ENCODE assay signal across 11 cellular contexts in the genomic region with DNA sequence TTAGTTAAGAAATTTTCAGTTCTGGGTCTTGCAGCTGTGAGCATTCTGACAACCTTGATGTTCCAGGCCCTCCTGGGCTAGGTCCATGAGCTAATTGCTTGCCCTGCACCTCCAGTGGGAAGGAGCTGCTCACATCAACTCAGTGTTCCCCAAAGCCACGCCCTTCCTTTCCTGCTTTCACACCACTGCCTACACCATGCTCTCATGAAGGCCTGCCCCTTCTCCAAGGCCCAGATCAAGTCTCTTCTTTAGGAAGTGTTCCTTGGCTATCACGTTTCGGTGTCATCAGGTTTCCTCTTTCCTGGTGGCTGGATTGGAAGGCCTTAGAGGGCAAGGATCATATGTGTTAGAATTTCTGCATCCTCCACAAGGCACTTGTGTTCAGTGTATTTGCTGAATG. TPM values are rescaled to one million over a fixed set of nuclear protein-coding genes. Genes with fewer than 3 reads are reported as not detected.
DNase-seq lines count a peak whose midpoint lies in the region; ATAC-seq and TF ChIP-seq lines count a peak whose summit lies in the region.
"Had no signal": no experiment of that assay in that cellular context is flagged by ENCODE, and none has a peak within 500 bp of the region (broad histone marks: within the 10 kb centered on the region; RNA-seq: fewer than 3 reads in every experiment).

No MANE protein-coding gene starts in this region.

- H3K4me1 ChIP-seq in mucosa of descending colon (ENCODE audit: low read depth) = no peaks in the 10 kb centered on the region

- intact Hi-C loops in mucosa of descending colon (cut with DNase I, micrococcal nuclease) = no loop called here

- H3K4me3 Mint-ChIP-seq in HFFc6 = no peak overlapping the region
- H3K4me3 Mint-ChIP-seq in activated T-helper 17 cell treated with anti-CD3 and anti-CD28 coated beads, Interleukin-2, amount 50 U/mL, for 72 hours = no peak overlapping the region

- H3K36me3 ChIP-seq in mucosa of descending colon (ENCODE audit: low read depth) = no peaks in the 10 kb centered on the region

- peaks cover 1% of the 10 kb centered on the region for H3K27me3 Mint-ChIP-seq in HFFc6 (ENCODE audit: insufficient read depth)
- H3K27me3 Mint-ChIP-seq in activated T-helper 17 cell treated with anti-CD3 and anti-CD28 coated beads, Interleukin-2, amount 50 U/mL, for 72 hours = no peaks in the 10 kb centered on the region

- H3K9me3 Mint-ChIP-seq in HFFc6 = peaks cover 7% of the 10 kb centered on the region
- no peaks in the 10 kb centered on the region for H3K9me3 Mint-ChIP-seq in activated T-helper 17 cell treated with anti-CD3 and anti-CD28 coated beads, Interleukin-2, amount 50 U/mL, for 72 hours

- H3K27ac Mint-ChIP-seq in HFFc6 = peak overlapping the region; percentile 12; the same call in 1 of the 2 replicates
- peak overlapping the region; percentile 88 for H3K27ac Mint-ChIP-seq in activated T-helper 17 cell treated with anti-CD3 and anti-CD28 coated beads, Interleukin-2, amount 50 U/mL, for 72 hours

- TF ChIP-seq CTCF in HFFc6 (IDR thresholded peaks at IDR 0.05) (no peak), mucosa of descending colon (IDR thresholded peaks at IDR 0.05) (no peak)

- H3K4me3 ChIP-seq in mucosa of descending colon = no peak overlapping the region
- H3K4me3 ChIP-seq: coronary artery had no signal

- no peaks in the 10 kb centered on the region for H3K9me3 ChIP-seq in mucosa of descending colon

- no peak for ATAC-seq in activated T-helper 17 cell treated with anti-CD3 and anti-CD28 coated beads, Interleukin-2, amount 50 U/mL, for 72 hours (replicated peaks)
- peak; percentile 37 for ATAC-seq in mucosa of descending colon
- no peak for ATAC-seq in GM19452 (IDR thresholded peaks at IDR 0.05; ENCODE audit: unreplicated experiment)
- ATAC-seq in HG02840 (IDR thresholded peaks at IDR 0.05; ENCODE audit: low FRiP score, unreplicated experiment) = no peak

- DNase-seq in CD1c-positive myeloid dendritic cell (ENCODE audit: extremely low spot score) (peak; percentile 88), HFFc6 (no peak), mucosa of descending colon (no peak), GM19240 (ENCODE audit: insufficient read length, low spot score) (no peak)
- DNase-seq: amniotic stem cell, NCI-H2081 treated with DMSO at 0.1 percent for 48 hours, retina had no signal

- peaks cover 75% of the 10 kb centered on the region for H3K4me1 Mint-ChIP-seq in HFFc6 (ENCODE audit: low read depth)
- peaks cover 48% of the 10 kb centered on the region for H3K4me1 Mint-ChIP-seq in activated T-helper 17 cell treated with anti-CD3 and anti-CD28 coated beads, Interleukin-2, amount 50 U/mL, for 72 hours

- H3K36me3 Mint-ChIP-seq in HFFc6 (ENCODE audit: low read depth) = peaks cover 26% of the 10 kb centered on the region
- peaks cover 18% of the 10 kb centered on the region for H3K36me3 Mint-ChIP-seq in activated T-helper 17 cell treated with anti-CD3 and anti-CD28 coated beads, Interleukin-2, amount 50 U/mL, for 72 hours (ENCODE audit: low read depth)

RNA-seq across cellular contexts. Expression of gene TMEM127, which starts 18.8 kb away (rescaled TPM):
- total RNA-seq in HFFc6 (2021; fragmentation: NEBNext Ultra II Directional; extraction: Animal tissue kit (Norgen Biotek cat#: 25700)) = 10 to 100 TPM; 57.6 to 84.6 (median 71.1) TPM
- 10 to 100 TPM; 23.8 to 25.4 TPM for total RNA-seq in activated T-helper 17 cell treated with anti-CD3 and anti-CD28 coated beads, Interleukin-2, amount 50 U/mL, for 72 hours
- 100 to 1,000 TPM in 1 of 3 donors, 10 to 100 TPM in 2; 82.3 to 136 (median 87.9) TPM for total RNA-seq in mucosa of descending colon

RNA-seq across cellular contexts. Expression of gene CIAO1, which starts 19.0 kb away (rescaled TPM):
- total RNA-seq in HFFc6 (2021; fragmentation: NEBNext Ultra II Directional; extraction: Animal tissue kit (Norgen Biotek cat#: 25700)) = 10 to 100 TPM; 54.9 to 71.4 (median 60.4) TPM
- total RNA-seq in activated T-helper 17 cell treated with anti-CD3 and anti-CD28 coated beads, Interleukin-2, amount 50 U/mL, for 72 hours = 10 to 100 TPM; 71.4 to 81.3 TPM
- 10 to 100 TPM; 57.5 to 67.1 (median 60.6) TPM for total RNA-seq in mucosa of descending colon

RNA-seq across cellular contexts. Expression of gene STARD7, which starts 38.4 kb away (rescaled TPM):
- 100 to 1,000 TPM; 167 to 195 (median 180) TPM for total RNA-seq in HFFc6 (2021; fragmentation: NEBNext Ultra II Directional; extraction: Animal tissue kit (Norgen Biotek cat#: 25700))
- 100 to 1,000 TPM; 140 to 190 TPM for total RNA-seq in activated T-helper 17 cell treated with anti-CD3 and anti-CD28 coated beads, Interleukin-2, amount 50 U/mL, for 72 hours
- total RNA-seq in mucosa of descending colon = 100 to 1,000 TPM; 118 to 123 (median 122) TPM

RNA-seq across cellular contexts. Expression of gene SNRNP200, which starts 58.3 kb away (rescaled TPM):
- total RNA-seq in HFFc6 (2021; fragmentation: NEBNext Ultra II Directional; extraction: Animal tissue kit (Norgen Biotek cat#: 25700)) = 100 to 1,000 TPM in 2 of 6 experiments, 10 to 100 TPM in 4; 88.0 to 106 (median 93.3) TPM
- total RNA-seq in activated T-helper 17 cell treated with anti-CD3 and anti-CD28 coated beads, Interleukin-2, amount 50 U/mL, for 72 hours = 100 to 1,000 TPM; 155 to 198 TPM
- total RNA-seq in mucosa of descending colon = 100 to 1,000 TPM in 2 of 3 donors, 10 to 100 TPM in 1; 95.8 to 113 (median 106) TPM
